Comparison of ENCODE assay signal across 10 cellular contexts in genomic region chr11:2381494-2382128, GRCh38. TPM values are rescaled to one million over a fixed set of nuclear protein-coding genes. Genes with fewer than 3 reads are reported as not detected.
A peak's percentile ranks its signal among the peaks of the same experiment; 100 is the strongest.
DNase-seq lines count a peak whose midpoint lies in the region; ATAC-seq and TF ChIP-seq lines count a peak whose summit lies in the region.
"Had no signal": no experiment of that assay in that cellular context is flagged by ENCODE, and none has a peak within 500 bp of the region (broad histone marks: within the 10 kb centered on the region; RNA-seq: fewer than 3 reads in every experiment).

No MANE protein-coding gene starts in this region.

- TF ChIP-seq CTCF in transverse colon (IDR thresholded peaks at IDR 0.05), result no peak

- H3K4me3 ChIP-seq in transverse colon, result no peak overlapping the region

- no peaks in the 10 kb centered on the region for H3K9me3 Mint-ChIP-seq in activated naive CD4-positive, alpha-beta T cell treated with anti-CD3 and anti-CD28 coated beads, Interleukin-2, amount 50 U/mL, for 72 hours
- no peaks in the 10 kb centered on the region for H3K9me3 Mint-ChIP-seq in activated naive CD4-positive, alpha-beta T cell treated with anti-CD3 and anti-CD28 coated beads, Interleukin-2, amount 10 ng/mL, durations not matched to agents 7 days and 5 days
- no peaks in the 10 kb centered on the region for H3K9me3 Mint-ChIP-seq in effector memory CD8-positive, alpha-beta T cell
- H3K9me3 Mint-ChIP-seq in naive B cell, result peaks cover 0 to 1% (median 0%) of the 10 kb centered on the region in 7 donors

- CTCF ChIA-PET in activated naive CD4-positive, alpha-beta T cell treated with anti-CD3 and anti-CD28 coated beads, Interleukin-2, amount 10 ng/mL, durations not matched to agents 7 days and 5 days (lab: Charles Lee), result interaction anchor here (1.2 kb wide), 1 partner anchor 19 kb away, joined by 3 read pairs; the partner anchor contains the start of gene TSSC4

- H3K27me3 Mint-ChIP-seq in activated naive CD4-positive, alpha-beta T cell treated with anti-CD3 and anti-CD28 coated beads, Interleukin-2, amount 10 ng/mL, durations not matched to agents 7 days and 5 days, result peaks cover 2% of the 10 kb centered on the region
- no peaks in the 10 kb centered on the region for H3K27me3 Mint-ChIP-seq in effector memory CD8-positive, alpha-beta T cell
- no peaks in the 10 kb centered on the region for H3K27me3 Mint-ChIP-seq in naive B cell

- ATAC-seq in activated naive CD4-positive, alpha-beta T cell treated with anti-CD3 and anti-CD28 coated beads, Interleukin-2, amount 50 U/mL, for 72 hours, result no peak
- no peak for ATAC-seq in effector memory CD8-positive, alpha-beta T cell (replicated peaks)
- no peak for ATAC-seq in naive B cell (ENCODE audit: low read depth in 2 of 2)
- no peak for ATAC-seq in HG02763 (IDR thresholded peaks at IDR 0.05; ENCODE audit: unreplicated experiment)

- peak overlapping the region; percentile 78 to 92 for H3K27ac Mint-ChIP-seq in activated naive CD4-positive, alpha-beta T cell treated with anti-CD3 and anti-CD28 coated beads, Interleukin-2, amount 50 U/mL, for 72 hours
- H3K27ac Mint-ChIP-seq in activated naive CD4-positive, alpha-beta T cell treated with anti-CD3 and anti-CD28 coated beads, Interleukin-2, amount 10 ng/mL, durations not matched to agents 7 days and 5 days, result no peak overlapping the region
- H3K27ac Mint-ChIP-seq in effector memory CD8-positive, alpha-beta T cell, result peak overlapping the region; percentile 81 to 82
- H3K27ac Mint-ChIP-seq in naive B cell, result peak overlapping the region in 3 of 6 donors; percentile 81 to 86 (median 83)

- no peak for TF ChIP-seq POLR2A in transverse colon (IDR thresholded peaks at IDR 0.05)

- TF ChIP-seq EP300 in transverse colon (IDR thresholded peaks at IDR 0.05; ENCODE audit: low read depth), result no peak

- 73% methylated on average over 11 of the region's 11 CpGs; no CpG with 5 or more reads in 1 of the 2 donors for WGBS in transverse colon (ENCODE audit: low coverage in 1 of 2), 2 donors

- intact Hi-C loops in transverse colon (cut with DNase I; ENCODE audit: low total_unique reads), result loop anchor here (10.0 kb wide), 1 partner anchor 817 kb away; no protein-coding TSS in a partner anchor

- no peak for DNase-seq in activated naive CD4-positive, alpha-beta T cell treated with anti-CD3 and anti-CD28 coated beads, Interleukin-2, amount 50 U/mL, for 72 hours (ENCODE audit: low spot score in 2 of 2)
- DNase-seq in activated naive CD4-positive, alpha-beta T cell treated with anti-CD3 and anti-CD28 coated beads, Interleukin-2, amount 10 ng/mL, durations not matched to agents 7 days and 5 days, result no peak
- no peak for DNase-seq in effector memory CD8-positive, alpha-beta T cell
- no peak for DNase-seq in naive B cell
- no peak for DNase-seq in transverse colon
- no peak for DNase-seq in DMS153 (lab: John Stamatoyannopoulos, UW)
- DNase-seq in COR-L47 (lab: John Stamatoyannopoulos, UW), result no peak
- DNase-seq: KBM-7, NCI-H2227 treated with DMSO at 0.1 percent for 48 hours had no signal

- no peak overlapping the region for H3K4me3 Mint-ChIP-seq in activated naive CD4-positive, alpha-beta T cell treated with anti-CD3 and anti-CD28 coated beads, Interleukin-2, amount 10 ng/mL, durations not matched to agents 7 days and 5 days
- H3K4me3 Mint-ChIP-seq in effector memory CD8-positive, alpha-beta T cell, result peak overlapping the region; percentile 88 to 89
- H3K4me3 Mint-ChIP-seq in naive B cell, result peak overlapping the region in 7 of 8 donors; percentile 36 to 84 (median 53)

- H3K27ac ChIP-seq in transverse colon, result peak overlapping the region; percentile 92 to 99 (median 96)

- no peaks in the 10 kb centered on the region for H3K36me3 ChIP-seq in transverse colon

- in situ Hi-C loops in transverse colon (cut with MboI; ENCODE audit: low pct_ligation_motif_present in 1 of 4, low pct_unique_long_range_greater_than_20kb in 1 of 4, low sequenced_read_pairs in 3 of 4), result no loop called here

- peaks cover 63 to 88% (median 81%) of the 10 kb centered on the region in 4 donors for H3K4me1 ChIP-seq in transverse colon

- peaks cover 0 to 4% of the 10 kb centered on the region in 2 donors for H3K36me3 Mint-ChIP-seq in activated naive CD4-positive, alpha-beta T cell treated with anti-CD3 and anti-CD28 coated beads, Interleukin-2, amount 50 U/mL, for 72 hours
- H3K36me3 Mint-ChIP-seq in activated naive CD4-positive, alpha-beta T cell treated with anti-CD3 and anti-CD28 coated beads, Interleukin-2, amount 10 ng/mL, durations not matched to agents 7 days and 5 days, result peaks cover 12% of the 10 kb centered on the region
- H3K36me3 Mint-ChIP-seq in effector memory CD8-positive, alpha-beta T cell (ENCODE audit: insufficient read depth), result peaks cover 58% of the 10 kb centered on the region
- H3K36me3 Mint-ChIP-seq in naive B cell, result no peaks in the 10 kb centered on the region

- no peaks in the 10 kb centered on the region for H3K9me3 ChIP-seq in transverse colon

- H3K27me3 ChIP-seq in transverse colon, result no peaks in the 10 kb centered on the region

- peaks cover 55% of the 10 kb centered on the region for H3K4me1 Mint-ChIP-seq in activated naive CD4-positive, alpha-beta T cell treated with anti-CD3 and anti-CD28 coated beads, Interleukin-2, amount 10 ng/mL, durations not matched to agents 7 days and 5 days
- H3K4me1 Mint-ChIP-seq in effector memory CD8-positive, alpha-beta T cell (ENCODE audit: low read depth in 2 of 2), result peaks cover 61 to 72% of the 10 kb centered on the region in 2 donors
- peaks cover 59 to 84% (median 77%) of the 10 kb centered on the region in 3 donors for H3K4me1 Mint-ChIP-seq in naive B cell

RNA-seq across cellular contexts. Expression of gene CD81, which starts 4.5 kb away (rescaled TPM):
- total RNA-seq in activated naive CD4-positive, alpha-beta T cell treated with anti-CD3 and anti-CD28 coated beads, Interleukin-2, amount 50 U/mL, for 72 hours, result 100 to 1,000 TPM; 107 to 142 TPM
- 100 to 1,000 TPM; 110 to 279 (median 240) TPM for polyA plus RNA-seq in naive B cell (ENCODE audit: low read depth in 6 of 6)
- 100 to 1,000 TPM; 156 to 406 (median 255) TPM for total RNA-seq in transverse colon

RNA-seq across cellular contexts. Expression of gene TSSC4, which starts 18.9 kb away (rescaled TPM):
- 10 to 100 TPM; 31.8 to 38.7 TPM for total RNA-seq in activated naive CD4-positive, alpha-beta T cell treated with anti-CD3 and anti-CD28 coated beads, Interleukin-2, amount 50 U/mL, for 72 hours
- polyA plus RNA-seq in naive B cell (ENCODE audit: low read depth in 6 of 6), result 10 to 100 TPM; 54.7 to 76.0 (median 67.9) TPM
- total RNA-seq in transverse colon, result 10 to 100 TPM; 13.3 to 38.9 (median 36.0) TPM
